Comparison of ENCODE assay signal across 31 cellular contexts in genomic region chr1:108957888-108958287, GRCh38.
"Had no signal": no experiment of that assay in that cellular context is flagged by ENCODE, and none has a peak within 500 bp of the region (broad histone marks: within the 10 kb centered on the region; RNA-seq: fewer than 3 reads in every experiment).

No MANE protein-coding gene starts in this region.

- H3K4me3 Mint-ChIP-seq: activated CD4-positive, alpha-beta memory T cell treated with anti-CD3 and anti-CD28 coated beads, Interleukin-2, amount 10 ng/mL, durations not matched to agents 7 days and 5 days; activated CD4-positive, alpha-beta T cell treated with anti-CD3 and anti-CD28 coated beads, Interleukin-2, amount 10 ng/mL, durations not matched to agents 7 days and 5 days; activated T-cell treated with anti-CD3 and anti-CD28 coated beads, Interleukin-2, amount 50 U/mL, for 24 hours; mesothelial cell of epicardium; stimulated activated effector memory CD8-positive, alpha-beta T cell treated with anti-CD3 and anti-CD28 coated beads, Interleukin-12 subunit alpha, Interleukin-12 subunit beta, amount 100 ng/mL, for 72 hours; stimulated activated naive CD8-positive, alpha-beta T cell treated with anti-CD3 and anti-CD28 coated beads, Interleukin-15, amount 100 ng/mL, for 72 hours; type B pancreatic cell had no signal

- H3K4me1 ChIP-seq: prostate gland had no signal

- H3K27me3 Mint-ChIP-seq: activated T-cell treated with anti-CD3 and anti-CD28 coated beads, Interleukin-2, amount 50 U/mL, for 24 hours; effector memory CD8-positive, alpha-beta T cell; naive B cell; type B pancreatic cell had no signal

- DNase-seq: activated CD4-positive, alpha-beta memory T cell treated with anti-CD3 and anti-CD28 coated beads, Interleukin-2, amount 10 ng/mL, durations not matched to agents 7 days and 5 days; activated CD4-positive, alpha-beta T cell treated with anti-CD3 and anti-CD28 coated beads, Interleukin-2, amount 10 ng/mL, durations not matched to agents 7 days and 5 days; activated CD8-positive, alpha-beta memory T cell treated with anti-CD3 and anti-CD28 coated beads, Interleukin-2, amount 50 U/mL, for 48 hours; activated T-cell treated with anti-CD3 and anti-CD28 coated beads, Interleukin-2, amount 50 U/mL, for 24 hours; cortex of kidney; effector memory CD8-positive, alpha-beta T cell; erythroblast; gastrocnemius medialis; left cardiac atrium; naive B cell; nucleus accumbens; pancreas; retina; sigmoid colon; small intestine; stimulated activated CD4-positive, alpha-beta T cell treated with anti-CD3 and anti-CD28 coated beads, Interleukin-4, amount 100 ng/mL, for 24 hours; stimulated activated naive CD8-positive, alpha-beta T cell treated with anti-CD3 and anti-CD28 coated beads, Interleukin-15, amount 100 ng/mL, for 72 hours; substantia nigra; T-helper 9 cell; uterus had no signal

- H3K27me3 ChIP-seq: ascending aorta, cardiac muscle cell, gastrocnemius medialis, hepatocyte, pancreas, sigmoid colon, uterus had no signal

- H3K27ac ChIP-seq: ascending aorta, cardiac muscle cell, gastrocnemius medialis, hepatocyte, pancreas, prostate gland, sigmoid colon, uterus, VCaP had no signal

- H3K27ac Mint-ChIP-seq: activated CD4-positive, alpha-beta memory T cell treated with anti-CD3 and anti-CD28 coated beads, Interleukin-2, amount 10 ng/mL, durations not matched to agents 7 days and 5 days; activated T-cell treated with anti-CD3 and anti-CD28 coated beads, Interleukin-2, amount 50 U/mL, for 24 hours; brain; mesothelial cell of epicardium; stimulated activated effector memory CD8-positive, alpha-beta T cell treated with anti-CD3 and anti-CD28 coated beads, Interleukin-12 subunit alpha, Interleukin-12 subunit beta, amount 100 ng/mL, for 72 hours; stimulated activated naive CD8-positive, alpha-beta T cell treated with anti-CD3 and anti-CD28 coated beads, Interleukin-15, amount 100 ng/mL, for 72 hours; type B pancreatic cell had no signal

- ATAC-seq: activated CD4-positive, CD25-positive, alpha-beta regulatory T cell treated with anti-CD3 and anti-CD28 coated beads, Interleukin-2, amount 50 U/mL, for 24 hours; effector memory CD8-positive, alpha-beta T cell; gastrocnemius medialis; left cardiac atrium; pancreas; stimulated activated effector memory CD8-positive, alpha-beta T cell treated with anti-CD3 and anti-CD28 coated beads, Interleukin-12 subunit alpha, Interleukin-12 subunit beta, amount 100 ng/mL, for 72 hours; stimulated activated naive CD8-positive, alpha-beta T cell treated with anti-CD3 and anti-CD28 coated beads, Interleukin-15, amount 100 ng/mL, for 72 hours had no signal

- H3K36me3 ChIP-seq: cardiac muscle cell, gastrocnemius medialis, pancreas, prostate gland, uterus had no signal

- H3K4me3 ChIP-seq: ascending aorta, cardiac muscle cell, gastrocnemius medialis, hepatocyte, pancreas, prostate gland, sigmoid colon, uterus had no signal

- H3K9me3 ChIP-seq: ascending aorta, gastrocnemius medialis, pancreas, prostate gland, sigmoid colon, uterus had no signal

- H3K9me3 Mint-ChIP-seq: activated naive CD4-positive, alpha-beta T cell treated with anti-CD3 and anti-CD28 coated beads, Interleukin-2, amount 50 U/mL, for 72 hours; activated T-cell treated with anti-CD3 and anti-CD28 coated beads, Interleukin-2, amount 50 U/mL, for 24 hours; effector memory CD8-positive, alpha-beta T cell; mesothelial cell of epicardium; naive B cell; stimulated activated effector memory CD8-positive, alpha-beta T cell treated with anti-CD3 and anti-CD28 coated beads, Interleukin-12 subunit alpha, Interleukin-12 subunit beta, amount 100 ng/mL, for 72 hours; type B pancreatic cell had no signal
